32 cellular contexts compared by ENCODE assay signal in genomic region chr5:73442152-73442860, GRCh38. TPM values are rescaled to one million over a fixed set of nuclear protein-coding genes. Genes with fewer than 3 reads are reported as not detected.
"Had no signal": no experiment of that assay in that cellular context is flagged by ENCODE, and none has a peak within 500 bp of the region (broad histone marks: within the 10 kb centered on the region; RNA-seq: fewer than 3 reads in every experiment).

No MANE protein-coding gene starts in this region.

- H3K9me3 ChIP-seq: body of pancreas, colonic mucosa, gastrocnemius medialis, psoas muscle, right atrium auricular region, thyroid gland, upper lobe of right lung had no signal

- H3K27ac Mint-ChIP-seq: activated CD4-positive, alpha-beta memory T cell treated with anti-CD3 and anti-CD28 coated beads, Interleukin-2, amount 10 ng/mL, durations not matched to agents 7 days and 5 days; activated CD4-positive, alpha-beta T cell treated with anti-CD3 and anti-CD28 coated beads, Interleukin-2, amount 10 ng/mL, durations not matched to agents 24 days and 14 days; activated naive CD4-positive, alpha-beta T cell treated with anti-CD3 and anti-CD28 coated beads, Interleukin-2, amount 50 U/mL, for 24 hours; activated naive CD8-positive, alpha-beta T cell treated with anti-CD3 and anti-CD28 coated beads, Interleukin-2, amount 50 U/mL, for 24 hours; activated T-helper 2 cell treated with anti-CD3 and anti-CD28 coated beads, Interferon-gamma antibody, Interleukin-2, Interleukin-4, amounts not matched to agents 10 μg/mL and 5 μg/mL and 100 μg/mL, durations not matched to agents 14 hours and 24 hours and 36 hours; stimulated activated naive B cell treated with anti-CD40 and anti-IgM and Interleukin-4, amounts not matched to agents 10 μg/mL and 1 μg/mL and 100 μg/mL, for 72 hours; T-helper 1 cell treated with Interleukin-12 subunit alpha and Interleukin-12 subunit beta and Interleukin-4 antibody, amounts not matched to agents 30 μg/mL and 1 μg/mL, for 36 hours had no signal

- H2AFZ ChIP-seq: parathyroid adenoma had no signal

- H3K4me2 ChIP-seq: smooth muscle cell had no signal

- H3K4me3 ChIP-seq: body of pancreas, cardiac muscle cell, colonic mucosa, gastrocnemius medialis, psoas muscle, right atrium auricular region, smooth muscle cell, stomach, thyroid gland, upper lobe of right lung had no signal

- H3K79me2 ChIP-seq: parathyroid adenoma had no signal

- H3K9me3 Mint-ChIP-seq: activated CD4-positive, alpha-beta memory T cell treated with anti-CD3 and anti-CD28 coated beads, Interleukin-2, amount 10 ng/mL, durations not matched to agents 7 days and 5 days; activated T-helper 2 cell treated with anti-CD3 and anti-CD28 coated beads, Interferon-gamma antibody, Interleukin-2, Interleukin-4, amounts not matched to agents 10 μg/mL and 5 μg/mL and 100 μg/mL, durations not matched to agents 14 hours and 24 hours and 36 hours had no signal

- DNase-seq: activated CD4-positive, alpha-beta memory T cell treated with anti-CD3 and anti-CD28 coated beads, Interleukin-2, amount 10 ng/mL, durations not matched to agents 7 days and 5 days; activated CD4-positive, alpha-beta T cell treated with anti-CD3 and anti-CD28 coated beads, Interleukin-2, amount 10 ng/mL, durations not matched to agents 24 days and 14 days; activated naive CD8-positive, alpha-beta T cell treated with anti-CD3 and anti-CD28 coated beads, Interleukin-2, amount 50 U/mL, for 24 hours; activated T-cell treated with anti-CD3 and anti-CD28 coated beads, Interleukin-2, amount 50 U/mL, for 48 hours; body of pancreas; cerebellar nuclear complex; colonic mucosa; effector memory CD4-positive, alpha-beta T cell; gastrocnemius medialis; glutamatergic neuron; left ventricle myocardium superior; naive B cell; nucleus accumbens; psoas muscle; stimulated activated CD4-positive, alpha-beta T cell treated with anti-CD3 and anti-CD28 coated beads, Interleukin-1b, Interleukin-23, amount 100 ng/mL, for 48 hours; stimulated activated naive B cell treated with anti-CD40 and anti-IgM and Interleukin-4, amounts not matched to agents 10 μg/mL and 1 μg/mL and 100 μg/mL, for 72 hours; stomach; T-helper 9 cell; thyroid gland; upper lobe of right lung had no signal

- H3K9ac ChIP-seq: parathyroid adenoma had no signal

- H3K4me3 Mint-ChIP-seq: activated CD4-positive, alpha-beta memory T cell treated with anti-CD3 and anti-CD28 coated beads, Interleukin-2, amount 10 ng/mL, durations not matched to agents 7 days and 5 days; activated CD4-positive, alpha-beta T cell treated with anti-CD3 and anti-CD28 coated beads, Interleukin-2, amount 10 ng/mL, durations not matched to agents 24 days and 14 days; activated naive CD4-positive, alpha-beta T cell treated with anti-CD3 and anti-CD28 coated beads, Interleukin-2, amount 50 U/mL, for 24 hours; activated naive CD8-positive, alpha-beta T cell treated with anti-CD3 and anti-CD28 coated beads, Interleukin-2, amount 50 U/mL, for 24 hours; stimulated activated naive B cell treated with anti-CD40 and anti-IgM and Interleukin-4, amounts not matched to agents 10 μg/mL and 1 μg/mL and 100 μg/mL, for 72 hours; T-helper 1 cell treated with Interleukin-12 subunit alpha and Interleukin-12 subunit beta and Interleukin-4 antibody, amounts not matched to agents 30 μg/mL and 1 μg/mL, for 36 hours had no signal

- ATAC-seq: activated CD4-positive, CD25-positive, alpha-beta regulatory T cell treated with anti-CD3 and anti-CD28 coated beads, Interleukin-2, amount 50 U/mL, for 24 hours; activated naive CD8-positive, alpha-beta T cell treated with anti-CD3 and anti-CD28 coated beads, Interleukin-2, amount 50 U/mL, for 24 hours; body of pancreas; gastrocnemius medialis; left ventricle myocardium superior; psoas muscle; stimulated activated naive B cell treated with anti-CD40 and anti-IgM and Interleukin-4, amounts not matched to agents 10 μg/mL and 1 μg/mL and 100 μg/mL, for 72 hours; upper lobe of right lung had no signal

- H3K27ac ChIP-seq: body of pancreas, cardiac muscle cell, colonic mucosa, gastrocnemius medialis, parathyroid adenoma, psoas muscle, right atrium auricular region, stomach, thyroid gland, upper lobe of right lung, VCaP had no signal

- H3K36me3 ChIP-seq: cardiac muscle cell, colonic mucosa, gastrocnemius medialis, right atrium auricular region, stomach, thyroid gland, upper lobe of right lung had no signal

- H3K4me1 ChIP-seq: colonic mucosa, parathyroid adenoma had no signal

- FAIRE-seq: islet of Langerhans, TTC549 had no signal

RNA-seq across cellular contexts. Expression of gene FOXD1, which starts 6.3 kb away (rescaled TPM):
- total RNA-seq: body of pancreas, cardiac muscle cell, left ventricle myocardium superior, lung microvascular endothelial cell, right atrium auricular region had no signal
